In genomic region chr22:30947821-30948454, GRCh38 we compare ENCODE assay signal across 8 cellular contexts. TPM values are rescaled to one million over a fixed set of nuclear protein-coding genes. Genes with fewer than 3 reads are reported as not detected.
A peak's percentile ranks its signal among the peaks of the same experiment; 100 is the strongest.
DNase-seq lines count a peak whose midpoint lies in the region; ATAC-seq, FAIRE-seq and TF ChIP-seq lines count a peak whose summit lies in the region.

No MANE protein-coding gene starts in this region.

- WGBS in esophagus muscularis mucosa: 23% methylated on average over 2 of the region's 2 CpGs
- WGBS in neuronal stem cell (ENCODE audit: extremely low coverage in 2 of 2, insufficient read length in 2 of 2, insufficient replicate concordance in 1 of 2), 2 donors: 100% methylated on average over 2 of the region's 2 CpGs; no CpG with 5 or more reads in 1 of the 2 donors

- TF ChIP-seq POLR2A in Peyer's patch (IDR thresholded peaks at IDR 0.05): no peak
- TF ChIP-seq POLR2A in esophagus muscularis mucosa (IDR thresholded peaks at IDR 0.05; ENCODE audit: low read depth): no peak

- no peak overlapping the region for H3K4me2 ChIP-seq in neuronal stem cell (ENCODE audit: insufficient read depth, low read length, poor library complexity, severe bottlenecking)

- no peak overlapping the region for H3K14ac ChIP-seq in neuronal stem cell (ENCODE audit: low read length)

- H4K91ac ChIP-seq in neuronal stem cell (ENCODE audit: low read depth, low read length, poor library complexity): no peak overlapping the region

- H3K4me3 ChIP-seq in Peyer's patch (no peak overlapping the region), esophagus muscularis mucosa (no peak overlapping the region), neuronal stem cell (ENCODE audit: low read length in 2 of 2) (no peak overlapping the region)

- DNase-seq in GM10248 (ENCODE audit: extremely low spot score) (no peak), Peyer's patch (no peak), esophagus muscularis mucosa (ENCODE audit: extremely low spot score) (peak; percentile 14), neuronal stem cell (ENCODE audit: low spot score) (peak; percentile 18), NCI-H2081 treated with DMSO at 0.1 percent for 48 hours (lab: John Stamatoyannopoulos, UW) (no peak)
- DNase-seq in activated CD4-positive, CD25-positive, alpha-beta regulatory T cell (lab: John Stamatoyannopoulos, UW): no peak

- no peak for ATAC-seq in GM18517 (IDR thresholded peaks at IDR 0.05; ENCODE audit: unreplicated experiment)

- CTCF ChIA-PET in GM10248 (lab: Yijun Ruan, JAX): interaction anchor here (1.0 to 2.8 kb wide), 6 partner anchors 28 to 202 kb away, joined by 3 to 20 read pairs (median 3); no protein-coding TSS in a partner anchor

- peaks cover 0 to 7% (median 0%) of the 10 kb centered on the region in 4 donors for H3K4me1 ChIP-seq in Peyer's patch
- H3K4me1 ChIP-seq in esophagus muscularis mucosa: peaks cover 21 to 46% (median 33%) of the 10 kb centered on the region in 4 donors
- peaks cover 6 to 19% of the 10 kb centered on the region in 2 donors for H3K4me1 ChIP-seq in neuronal stem cell (ENCODE audit: control insufficient read depth in 2 of 2, insufficient read depth in 1 of 2, low read depth in 1 of 2, low read length in 2 of 2)

- H4K8ac ChIP-seq in neuronal stem cell (ENCODE audit: low read depth, low read length): no peak overlapping the region

- no peak overlapping the region for H2AK5ac ChIP-seq in neuronal stem cell (ENCODE audit: low read depth, low read length)

- no peak overlapping the region for H3K4ac ChIP-seq in neuronal stem cell (ENCODE audit: low read length)

- H3K79me1 ChIP-seq in neuronal stem cell (ENCODE audit: low read depth, low read length): no peaks in the 10 kb centered on the region

- peak; percentile 76 for FAIRE-seq in A204.1 (lab: Jason Lieb, UNC)

- H3K27me3 ChIP-seq in Peyer's patch (no peaks in the 10 kb centered on the region), esophagus muscularis mucosa (no peaks in the 10 kb centered on the region), neuronal stem cell (ENCODE audit: control insufficient read depth in 3 of 3, insufficient read depth in 3 of 3, low read depth in 1 of 3, low read length in 3 of 3) (no peaks in the 10 kb centered on the region)

- H2BK5ac ChIP-seq in neuronal stem cell (ENCODE audit: low read length): no peak overlapping the region

- no peak overlapping the region for H2BK120ac ChIP-seq in neuronal stem cell (ENCODE audit: low read depth, low read length)

- H2BK12ac ChIP-seq in neuronal stem cell (ENCODE audit: low read length): no peak overlapping the region

- no peak overlapping the region for H3K9ac ChIP-seq in neuronal stem cell (ENCODE audit: low read depth, low read length, poor library complexity)

- intact Hi-C loops in esophagus muscularis mucosa (cut with DNase I): loop anchor here (2.0 kb wide), 2 partner anchors 137 to 201 kb away; no protein-coding TSS in a partner anchor

- H3K27ac ChIP-seq in Peyer's patch (no peak overlapping the region), esophagus muscularis mucosa (replicated peaks in 1 of 4) (peak overlapping the region; percentile 69 to 83 (median 78)), neuronal stem cell (replicated peaks; ENCODE audit: low read length) (peak overlapping the region; percentile 66)

- H2AFZ ChIP-seq in neuronal stem cell (ENCODE audit: low read length): no peak overlapping the region

- H3K9me3 ChIP-seq in Peyer's patch: no peaks in the 10 kb centered on the region
- no peaks in the 10 kb centered on the region for H3K9me3 ChIP-seq in esophagus muscularis mucosa
- H3K9me3 ChIP-seq in neuronal stem cell (replicated peaks in 1 of 2; ENCODE audit: control insufficient read depth in 2 of 2, insufficient read depth in 1 of 2, low read depth in 1 of 2, low read length in 2 of 2): no peaks in the 10 kb centered on the region

- no peak overlapping the region for H3K18ac ChIP-seq in neuronal stem cell (ENCODE audit: low read length)

- POLR2A ChIA-PET in GM10248 (lab: Yijun Ruan, JAX): no interaction called here

- TF ChIP-seq CTCF in GM10248 (IDR thresholded peaks at IDR 0.05; ENCODE audit: control extremely low read depth, extremely low read depth, low read depth, missing control alignments) (peak; percentile 48), Peyer's patch (IDR thresholded peaks at IDR 0.05) (peak in 5 of 6 experiments; percentile 31 to 81 (median 71)), esophagus muscularis mucosa (IDR thresholded peaks at IDR 0.05) (peak; percentile 65 to 73 (median 66))

- H3K36me3 ChIP-seq in Peyer's patch (peaks cover 0 to 70% (median 0%) of the 10 kb centered on the region in 3 donors), esophagus muscularis mucosa (peaks cover 27 to 82% (median 75%) of the 10 kb centered on the region in 4 donors), neuronal stem cell (replicated peaks in 1 of 2; ENCODE audit: control insufficient read depth in 2 of 2, insufficient read depth in 2 of 2, low read length in 2 of 2) (peaks cover 54 to 99% of the 10 kb centered on the region in 2 donors)

- no peak overlapping the region for H3K23ac ChIP-seq in neuronal stem cell (ENCODE audit: low read depth, low read length, poor library complexity)

- no peak overlapping the region for H2BK15ac ChIP-seq in neuronal stem cell (ENCODE audit: low read length)

- TF ChIP-seq EP300 in esophagus muscularis mucosa (IDR thresholded peaks at IDR 0.05): no peak

RNA-seq across cellular contexts. Expression of gene MORC2, which starts 20.6 kb away (rescaled TPM):
- total RNA-seq in Peyer's patch (10 to 100 TPM; 23.5 to 39.6 (median 29.5) TPM), esophagus muscularis mucosa (10 to 100 TPM; 19.5 to 28.8 (median 23.8) TPM)
- 29.0 TPM for polyA plus RNA-seq in neuronal stem cell (2013, experiment 1 of 2)
- 31.5 TPM for polyA plus RNA-seq in neuronal stem cell (2013, experiment 2 of 2)

RNA-seq across cellular contexts. Expression of gene TUG1, which starts 21.1 kb away (rescaled TPM):
- total RNA-seq in Peyer's patch: 100 to 1,000 TPM in 3 of 4 donors, 10 to 100 TPM in 1; 97.6 to 135 (median 109) TPM
- 10 to 100 TPM; 53.0 to 78.5 (median 64.1) TPM for total RNA-seq in esophagus muscularis mucosa
- 113 TPM for polyA plus RNA-seq in neuronal stem cell (2013, experiment 1 of 2)
- 113 TPM for polyA plus RNA-seq in neuronal stem cell (2013, experiment 2 of 2)

Comparison
In these comparisons a context has a peak if more than half of its experiments do, and no peak if none do; other contexts are left out.
1. DNase-seq: peak in esophagus muscularis mucosa (single experiment) and neuronal stem cell (single experiment); none in GM10248 (single experiment), Peyer's patch (0 of 3), activated CD4-positive, CD25-positive, alpha-beta regulatory T cell (0 of 4) and NCI-H2081 treated with DMSO at 0.1 percent for 48 hours (single experiment).
2. H3K27ac ChIP-seq: peak in esophagus muscularis mucosa (4 of 4) and neuronal stem cell (single experiment); none in Peyer's patch (0 of 4).
3. Peak in every context shown above with its lines, with median percentiles within 50 percentile points of each other: CTCF ChIP-seq.